In genomic region chr16:31219154-31219741, GRCh38 we compare ENCODE assay signal across 26 cellular contexts. TPM values are rescaled to one million over a fixed set of nuclear protein-coding genes. Genes with fewer than 3 reads are reported as not detected.
"Had no signal": no experiment of that assay in that cellular context is flagged by ENCODE, and none has a peak within 500 bp of the region (broad histone marks: within the 10 kb centered on the region; RNA-seq: fewer than 3 reads in every experiment).

No MANE protein-coding gene starts in this region.

- H3K4me3 ChIP-seq: SJSA1, SK-N-MC had no signal

- H3K36me3 ChIP-seq: SJSA1 had no signal

- H3K9me3 ChIP-seq: SJSA1 had no signal

- H3K4me2 ChIP-seq: KMS-11 had no signal

- H3K27ac ChIP-seq: KMS-11, SJSA1, SK-N-MC had no signal

- DNase-seq: IMR-90, Kasumi-1, MV-4-11, NCI-H1048, NCI-H1105, NCI-H1417, NCI-H1436 treated with DMSO at 0.1 percent for 48 hours, NCI-H1694, NCI-H187 treated with DMSO at 0.1 percent for 48 hours, NCI-H2029 treated with DMSO at 0.1 percent for 48 hours, NCI-H2107, NCI-H2227 treated with DMSO at 0.1 percent for 48 hours, NCI-H446, NCI-H510A, NCI-H524 treated with DMSO at 0.1 percent for 48 hours, NCI-H69, NCI-H774, Right ventricle myocardium superior, RPMI8226, SIG-M5 had no signal

- FAIRE-seq: RCC 7860 had no signal

- H3K9ac ChIP-seq: KMS-11 had no signal

RNA-seq across cellular contexts. Expression of gene PYDC1, which starts 2.3 kb away (rescaled TPM):
- total RNA-seq: HT-29, IMR-90, MCF 10A, Right ventricle myocardium superior, SJSA1 had no signal
- polyA plus RNA-seq: IMR-90 had no signal

RNA-seq across cellular contexts. Expression of gene TRIM72, which starts 5.3 kb away (rescaled TPM):
- total RNA-seq: IMR-90, MCF 10A, SJSA1 had no signal
- polyA plus RNA-seq: IMR-90 had no signal

RNA-seq across cellular contexts. Expression of gene ITGAM, which starts 40.5 kb away (rescaled TPM):
- total RNA-seq: MCF 10A had no signal
- polyA plus RNA-seq: IMR-90 had no signal
